1 cellular context compared by ENCODE assay signal in the genomic region with DNA sequence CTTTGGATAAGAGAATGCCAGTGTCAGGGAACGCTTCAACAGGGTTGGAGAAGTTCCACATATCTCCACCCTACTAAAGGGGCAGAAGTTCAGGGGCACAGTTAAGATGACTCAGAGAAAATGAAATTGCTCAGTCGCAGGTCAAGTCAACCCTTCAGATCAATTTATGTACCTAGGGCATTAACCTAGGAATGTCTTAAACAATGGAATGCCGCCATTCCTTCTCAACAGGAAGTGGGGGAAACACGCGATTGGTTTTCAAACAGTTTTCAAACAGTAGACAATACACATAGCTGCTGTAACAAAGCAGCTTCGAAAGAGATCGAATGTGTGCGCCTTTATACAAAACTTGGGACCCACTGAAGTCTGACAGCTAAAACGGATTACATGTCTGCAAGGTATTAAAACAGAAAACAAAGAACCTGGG.
A peak's percentile ranks its signal among the peaks of the same experiment; 100 is the strongest.
TF ChIP-seq lines count a peak whose summit lies in the region.

No MANE protein-coding gene starts in this region.

TF ChIP-seq in K562, 482 proteins besides CTCF, POLR2A, EP300 and RAD21 (continued from another document):
- TF ChIP-seq ZNF77 (CRISPR knock-in tag; IDR thresholded peaks at IDR 0.05) (no peak), ERF (CRISPR knock-in tag; IDR thresholded peaks at IDR 0.05) (no peak), ZNF316 (IDR thresholded peaks at IDR 0.05) (0 out of 2 replicates have a peak, but pooled peaks have one; percentile 37), NCOA1 (IDR thresholded peaks at IDR 0.05; ENCODE audit: low read depth) (no peak), RHOXF2B (CRISPR knock-in tag; conservative IDR thresholded peaks at IDR 0.05) (no peak), ZNF696 (CRISPR knock-in tag; conservative IDR thresholded peaks at IDR 0.05) (0 out of 2 replicates have a peak, but pooled peaks have one; percentile 10), POLR3A (IDR thresholded peaks at IDR 0.05; ENCODE audit: borderline replicate concordance, extremely low read depth, insufficient read depth, insufficient read length) (no peak), ESRRB (CRISPR knock-in tag; IDR thresholded peaks at IDR 0.05; ENCODE audit: borderline replicate concordance) (no peak)
- TF ChIP-seq, protein P1, sequence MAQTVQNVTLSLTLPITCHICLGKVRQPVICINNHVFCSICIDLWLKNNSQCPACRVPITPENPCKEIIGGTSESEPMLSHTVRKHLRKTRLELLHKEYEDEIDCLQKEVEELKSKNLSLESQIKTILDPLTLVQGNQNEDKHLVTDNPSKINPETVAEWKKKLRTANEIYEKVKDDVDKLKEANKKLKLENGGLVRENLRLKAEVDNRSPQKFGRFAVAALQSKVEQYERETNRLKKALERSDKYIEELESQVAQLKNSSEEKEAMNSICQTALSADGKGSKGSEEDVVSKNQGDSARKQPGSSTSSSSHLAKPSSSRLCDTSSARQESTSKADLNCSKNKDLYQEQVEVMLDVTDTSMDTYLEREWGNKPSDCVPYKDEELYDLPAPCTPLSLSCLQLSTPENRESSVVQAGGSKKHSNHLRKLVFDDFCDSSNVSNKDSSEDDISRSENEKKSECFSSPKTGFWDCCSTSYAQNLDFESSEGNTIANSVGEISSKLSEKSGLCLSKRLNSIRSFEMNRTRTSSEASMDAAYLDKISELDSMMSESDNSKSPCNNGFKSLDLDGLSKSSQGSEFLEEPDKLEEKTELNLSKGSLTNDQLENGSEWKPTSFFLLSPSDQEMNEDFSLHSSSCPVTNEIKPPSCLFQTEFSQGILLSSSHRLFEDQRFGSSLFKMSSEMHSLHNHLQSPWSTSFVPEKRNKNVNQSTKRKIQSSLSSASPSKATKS (CRISPR knock-in tag; IDR thresholded peaks at IDR 0.05) = no peak
- TF ChIP-seq, protein P2, sequence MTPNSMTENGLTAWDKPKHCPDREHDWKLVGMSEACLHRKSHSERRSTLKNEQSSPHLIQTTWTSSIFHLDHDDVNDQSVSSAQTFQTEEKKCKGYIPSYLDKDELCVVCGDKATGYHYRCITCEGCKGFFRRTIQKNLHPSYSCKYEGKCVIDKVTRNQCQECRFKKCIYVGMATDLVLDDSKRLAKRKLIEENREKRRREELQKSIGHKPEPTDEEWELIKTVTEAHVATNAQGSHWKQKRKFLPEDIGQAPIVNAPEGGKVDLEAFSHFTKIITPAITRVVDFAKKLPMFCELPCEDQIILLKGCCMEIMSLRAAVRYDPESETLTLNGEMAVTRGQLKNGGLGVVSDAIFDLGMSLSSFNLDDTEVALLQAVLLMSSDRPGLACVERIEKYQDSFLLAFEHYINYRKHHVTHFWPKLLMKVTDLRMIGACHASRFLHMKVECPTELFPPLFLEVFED (CRISPR knock-in tag; conservative IDR thresholded peaks at IDR 0.05) = no peak
TF ChIP-seq in K562: peak in this region for 26.
